ENCODE assay signal across 1 cellular context in genomic region chr22:39353346-39353745, GRCh38.
TF ChIP-seq lines count a peak whose summit lies in the region.

No MANE protein-coding gene starts in this region.

TF ChIP-seq in HCT116, 20 proteins besides CTCF, POLR2A, EP300 and RAD21 (continued from another document):
- TF ChIP-seq REST (IDR thresholded peaks at IDR 0.05; ENCODE audit: low read depth) (no peak), SP1 (IDR thresholded peaks at IDR 0.05; ENCODE audit: low read depth) (no peak), EZH2 (IDR thresholded peaks at IDR 0.05) (no peak), ATF3 (IDR thresholded peaks at IDR 0.05) (no peak), TCF7L2 (IDR thresholded peaks at IDR 0.05; ENCODE audit: borderline replicate concordance, extremely low read depth, insufficient read depth, insufficient read length) (no peak), ELF1 (IDR thresholded peaks at IDR 0.05; ENCODE audit: borderline replicate concordance, low read depth) (no peak), EZH2phosphoT487 (IDR thresholded peaks at IDR 0.05; ENCODE audit: borderline replicate concordance) (no peak), JUND (IDR thresholded peaks at IDR 0.05) (no peak), ZNF274 (IDR thresholded peaks at IDR 0.05; ENCODE audit: low read depth, low read length) (no peak), FOSL1 (IDR thresholded peaks at IDR 0.05; ENCODE audit: low read depth) (no peak), ZFX (IDR thresholded peaks at IDR 0.05) (no peak), MAX (IDR thresholded peaks at IDR 0.05) (no peak), YY1 (IDR thresholded peaks at IDR 0.05; ENCODE audit: extremely low read depth, insufficient replicate concordance, low read depth, low read length) (no peak), ZBTB33 (IDR thresholded peaks at IDR 0.05; ENCODE audit: extremely low read depth, insufficient replicate concordance, low read length) (no peak)
